Comparison of ENCODE assay signal across 14 cellular contexts in genomic region chr16:12470311-12471229, GRCh38.
A peak's percentile ranks its signal among the peaks of the same experiment; 100 is the strongest.
DNase-seq lines count a peak whose midpoint lies in the region; ATAC-seq lines count a peak whose summit lies in the region.
"Had no signal": no experiment of that assay in that cellular context is flagged by ENCODE, and none has a peak within 500 bp of the region (broad histone marks: within the 10 kb centered on the region; RNA-seq: fewer than 3 reads in every experiment).

No MANE protein-coding gene starts in this region.

- H3K4me3 ChIP-seq in right cardiac atrium (ENCODE audit: low read length) = no peak overlapping the region

- peak in 2 of 3 experiments; percentile 62 to 88 for DNase-seq in NCI-H1417 (lab: John Stamatoyannopoulos, UW)
- peak; percentile 84 for DNase-seq in astrocyte of the hippocampus (ENCODE audit: low read depth, low spot score)
- peak; percentile 56 to 84 (median 83) for DNase-seq in right cardiac atrium
- DNase-seq in stromal cell of bone marrow (ENCODE audit: low read depth) = peak; percentile 6
- no peak for DNase-seq in DMS153 treated with DMSO at 0.1 percent for 48 hours (lab: John Stamatoyannopoulos, UW; ENCODE audit: unreplicated experiment)
- DNase-seq in COLO668 (lab: John Stamatoyannopoulos, UW; ENCODE audit: unreplicated experiment) = no peak
- DNase-seq in NOMO-1 treated with dmso at 0.1 percent for 144 hours (lab: John Stamatoyannopoulos, UW; ENCODE audit: unreplicated experiment) = no peak
- DNase-seq: kidney glomerular epithelial cell; SK-N-SH; stimulated activated CD4-positive, alpha-beta T cell treated with anti-CD3 and anti-CD28 coated beads, Interleukin-4, amount 100 ng/mL, for 1 hour had no signal

- intact Hi-C loops in right cardiac atrium (cut with DNase I) = no loop called here

- ATAC-seq in right cardiac atrium (peak; percentile 82 to 86), HG02973 (IDR thresholded peaks at IDR 0.05; ENCODE audit: unreplicated experiment) (no peak)
- ATAC-seq: HepG2 had no signal

- H3K27ac ChIP-seq in right cardiac atrium (ENCODE audit: low read length) = no peak overlapping the region
- H3K27ac ChIP-seq: C4-2B, VCaP had no signal

- H3K9me3 ChIP-seq in right cardiac atrium (ENCODE audit: control insufficient read depth, low read length) = no peaks in the 10 kb centered on the region
- H3K9me3 ChIP-seq: SK-N-SH had no signal

- WGBS in right cardiac atrium = 62% methylated on average over 24 of the region's 24 CpGs

- no peaks in the 10 kb centered on the region for H3K27me3 ChIP-seq in right cardiac atrium (ENCODE audit: control insufficient read depth, insufficient read depth)

- H3K4me1 ChIP-seq in right cardiac atrium (ENCODE audit: control insufficient read depth, insufficient read depth, low read length) = no peaks in the 10 kb centered on the region

Comparison
In these comparisons a context has a peak if more than half of its experiments do, and no peak if none do; other contexts are left out.
1. DNase-seq: peak in NCI-H1417 (2 of 3), astrocyte of the hippocampus (single experiment), right cardiac atrium (3 of 3) and stromal cell of bone marrow (single experiment); none in DMS153 treated with DMSO at 0.1 percent for 48 hours (single experiment), COLO668 (single experiment) and NOMO-1 treated with dmso at 0.1 percent for 144 hours (single experiment).